In the genomic region with DNA sequence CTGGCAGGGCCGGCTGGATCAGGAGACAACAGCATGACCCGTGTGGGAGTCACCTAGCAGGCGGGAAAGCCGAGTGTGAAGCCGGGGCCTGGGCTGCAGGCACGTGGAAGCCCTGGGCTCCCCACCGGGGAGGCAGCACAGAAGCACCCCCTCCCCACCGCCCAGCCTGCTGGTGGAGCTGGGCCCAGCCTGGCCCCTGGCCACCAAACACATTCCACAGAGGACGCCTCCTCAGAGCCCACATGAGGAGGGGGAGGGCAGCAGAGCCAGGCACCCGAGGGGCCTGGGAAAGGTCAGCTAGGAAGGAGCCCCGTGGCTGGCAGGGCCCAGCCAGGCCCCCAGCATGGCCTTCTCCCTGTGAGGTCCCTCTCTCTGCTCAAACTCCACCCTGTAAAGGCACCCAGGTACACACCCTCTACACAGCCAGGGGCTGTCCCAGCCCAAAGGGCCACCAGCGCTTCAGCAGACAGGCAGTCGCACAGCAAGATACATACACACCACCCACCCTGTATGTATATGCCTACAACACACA, we compare ENCODE assay signal across 12 cellular contexts. TPM values are rescaled to one million over a fixed set of nuclear protein-coding genes. Genes with fewer than 3 reads are reported as not detected.
DNase-seq lines count a peak whose midpoint lies in the region; ATAC-seq and TF ChIP-seq lines count a peak whose summit lies in the region.
"Had no signal": no experiment of that assay in that cellular context is flagged by ENCODE, and none has a peak within 500 bp of the region (broad histone marks: within the 10 kb centered on the region; RNA-seq: fewer than 3 reads in every experiment).

No MANE protein-coding gene starts in this region.

- intact Hi-C loops in tibial artery (cut with DNase I; ENCODE audit: low total_unique reads), result no loop called here

- CTCF ChIA-PET in CD8-positive, alpha-beta memory T cell (lab: Charles Lee), result interaction anchor here (0.8 kb wide), 1 partner anchor 11 kb away, joined by 4 read pairs; no protein-coding TSS in a partner anchor

- no peak overlapping the region for H3K4me3 ChIP-seq in adipocyte (ENCODE audit: low read length)
- H3K4me3 ChIP-seq in tibial artery, result peak overlapping the region; percentile 12 to 87
- no peak overlapping the region for H3K4me3 ChIP-seq in CD8-positive, alpha-beta memory T cell (ENCODE audit: low read length)

- TF ChIP-seq CTCF in nephron (IDR thresholded peaks at IDR 0.05; ENCODE audit: unreplicated experiment in 3 of 3) (no peak), tibial artery (IDR thresholded peaks at IDR 0.05) (no peak)

- no peaks in the 10 kb centered on the region for H3K27me3 Mint-ChIP-seq in nephron (ENCODE audit: low read depth)
- H3K27me3 Mint-ChIP-seq in CD8-positive, alpha-beta memory T cell, result peaks cover 0 to 1% of the 10 kb centered on the region in 2 donors
- H3K27me3 Mint-ChIP-seq: CD4-positive, alpha-beta memory T cell had no signal

- H3K27me3 ChIP-seq in adipocyte (replicated peaks; ENCODE audit: control insufficient read depth, insufficient read depth, low read length) (no peaks in the 10 kb centered on the region), tibial artery (no peaks in the 10 kb centered on the region)
- H3K27me3 ChIP-seq in CD8-positive, alpha-beta memory T cell (ENCODE audit: insufficient read depth, low read length, poor library complexity, severe bottlenecking), result no peaks in the 10 kb centered on the region

- peaks cover 43% of the 10 kb centered on the region for H3K4me1 Mint-ChIP-seq in nephron
- H3K4me1 Mint-ChIP-seq in CD8-positive, alpha-beta memory T cell, result peaks cover 0 to 6% (median 0%) of the 10 kb centered on the region in 3 donors

- H3K36me3 ChIP-seq in adipocyte (ENCODE audit: control insufficient read depth, insufficient read depth, low read length, severe bottlenecking) (peaks cover 4% of the 10 kb centered on the region), tibial artery (peaks cover 14 to 40% (median 29%) of the 10 kb centered on the region in 3 donors)
- no peaks in the 10 kb centered on the region for H3K36me3 ChIP-seq in CD8-positive, alpha-beta memory T cell (ENCODE audit: insufficient read depth, low read length)

- H3K9me3 ChIP-seq in adipocyte (ENCODE audit: control insufficient read depth, low read length) (no peaks in the 10 kb centered on the region), tibial artery (no peaks in the 10 kb centered on the region)
- H3K9me3 ChIP-seq in CD8-positive, alpha-beta memory T cell (ENCODE audit: low read length), result no peaks in the 10 kb centered on the region

- H3K36me3 Mint-ChIP-seq in nephron (ENCODE audit: low read depth), result peaks cover 10% of the 10 kb centered on the region
- H3K36me3 Mint-ChIP-seq in CD8-positive, alpha-beta memory T cell, result no peaks in the 10 kb centered on the region
- H3K36me3 Mint-ChIP-seq: CD4-positive, alpha-beta memory T cell had no signal

- DNase-seq in adipocyte (ENCODE audit: low read depth) (no peak), globus pallidus (ENCODE audit: low spot score) (peak; percentile 80), tibial artery (peak in 1 of 2 donors; percentile 87), SIG-M5 (lab: John Stamatoyannopoulos, UW) (no peak), NCI-H1417 (lab: John Stamatoyannopoulos, UW) (no peak)
- DNase-seq in CD8-positive, alpha-beta memory T cell, result no peak
- DNase-seq: activated T-cell treated with anti-CD3 and anti-CD28 coated beads, Interleukin-2, amount 50 U/mL, for 48 hours; CD4-positive, alpha-beta memory T cell; cortex of kidney; PC-3 had no signal

- H3K4me3 Mint-ChIP-seq in nephron, result peak overlapping the region; percentile 62 to 65 (median 64)
- peak overlapping the region in 1 of 7 donors; percentile 61 for H3K4me3 Mint-ChIP-seq in CD8-positive, alpha-beta memory T cell

- peak overlapping the region; percentile 40 for H3K9ac ChIP-seq in adipocyte (ENCODE audit: low read length)

- H3K27ac ChIP-seq in tibial artery, result peak overlapping the region; percentile 93 to 99
- no peak overlapping the region for H3K27ac ChIP-seq in CD8-positive, alpha-beta memory T cell (ENCODE audit: low read depth, low read length)

- H3K9me3 Mint-ChIP-seq in nephron, result no peaks in the 10 kb centered on the region
- no peaks in the 10 kb centered on the region for H3K9me3 Mint-ChIP-seq in CD8-positive, alpha-beta memory T cell
- H3K9me3 Mint-ChIP-seq: CD4-positive, alpha-beta memory T cell had no signal

- H3K27ac Mint-ChIP-seq in nephron, result peak overlapping the region; percentile 87 to 93 (median 87)
- H3K27ac Mint-ChIP-seq in CD8-positive, alpha-beta memory T cell, result no peak overlapping the region

- ATAC-seq in GM18502 (IDR thresholded peaks at IDR 0.05; ENCODE audit: poor library complexity, unreplicated experiment), result no peak
- ATAC-seq: PC-3 had no signal

- peaks cover 37% of the 10 kb centered on the region for H3K4me1 ChIP-seq in adipocyte (ENCODE audit: control insufficient read depth, insufficient read depth, low read length)
- peaks cover 0 to 84% (median 69%) of the 10 kb centered on the region in 4 donors for H3K4me1 ChIP-seq in tibial artery
- H3K4me1 ChIP-seq in CD8-positive, alpha-beta memory T cell (ENCODE audit: insufficient read depth, low read length), result peaks cover 5% of the 10 kb centered on the region

- POLR2A ChIA-PET in CD8-positive, alpha-beta memory T cell (lab: Charles Lee), result no interaction called here

RNA-seq across cellular contexts. Expression of a gene that starts 4.5 kb away (rescaled TPM):
- 1 to 10 TPM; 3.1 to 5.5 TPM for total RNA-seq in CD8-positive, alpha-beta memory T cell
- polyA plus RNA-seq in CD8-positive, alpha-beta memory T cell, result 0.30 TPM

RNA-seq across cellular contexts. Expression of a gene that starts 14.6 kb away (rescaled TPM):
- total RNA-seq in CD8-positive, alpha-beta memory T cell, result 10 to 100 TPM; 24.2 to 26.0 TPM
- 11.3 TPM for polyA plus RNA-seq in CD8-positive, alpha-beta memory T cell

RNA-seq across cellular contexts. Expression of a gene that starts 14.7 kb away (rescaled TPM):
- total RNA-seq in CD8-positive, alpha-beta memory T cell, result 100 to 1,000 TPM; 420 to 494 TPM
- 826 TPM for polyA plus RNA-seq in CD8-positive, alpha-beta memory T cell

RNA-seq across cellular contexts. Expression of a gene that starts 21.2 kb away (rescaled TPM):
- 10 to 100 TPM; 22.1 to 22.8 TPM for total RNA-seq in CD8-positive, alpha-beta memory T cell
- 13.4 TPM for polyA plus RNA-seq in CD8-positive, alpha-beta memory T cell

RNA-seq across cellular contexts. Expression of a gene that starts 53.3 kb away (rescaled TPM):
- total RNA-seq in CD8-positive, alpha-beta memory T cell, result not detected
- polyA plus RNA-seq in CD8-positive, alpha-beta memory T cell, result not detected
- total RNA-seq: CD4-positive, alpha-beta memory T cell; PC-3 had no signal
- polyA plus RNA-seq: CD4-positive, alpha-beta memory T cell had no signal

Comparison
In these comparisons a context has a peak if more than half of its experiments do, and no peak if none do; other contexts are left out.
1. H3K4me3 ChIP-seq: peak in tibial artery (2 of 2); none in adipocyte (single experiment) and CD8-positive, alpha-beta memory T cell (single experiment).
2. H3K27ac Mint-ChIP-seq: peak in nephron (3 of 3); none in CD8-positive, alpha-beta memory T cell (0 of 8).